Comparison of ENCODE assay signal across 11 cellular contexts in the genomic region with DNA sequence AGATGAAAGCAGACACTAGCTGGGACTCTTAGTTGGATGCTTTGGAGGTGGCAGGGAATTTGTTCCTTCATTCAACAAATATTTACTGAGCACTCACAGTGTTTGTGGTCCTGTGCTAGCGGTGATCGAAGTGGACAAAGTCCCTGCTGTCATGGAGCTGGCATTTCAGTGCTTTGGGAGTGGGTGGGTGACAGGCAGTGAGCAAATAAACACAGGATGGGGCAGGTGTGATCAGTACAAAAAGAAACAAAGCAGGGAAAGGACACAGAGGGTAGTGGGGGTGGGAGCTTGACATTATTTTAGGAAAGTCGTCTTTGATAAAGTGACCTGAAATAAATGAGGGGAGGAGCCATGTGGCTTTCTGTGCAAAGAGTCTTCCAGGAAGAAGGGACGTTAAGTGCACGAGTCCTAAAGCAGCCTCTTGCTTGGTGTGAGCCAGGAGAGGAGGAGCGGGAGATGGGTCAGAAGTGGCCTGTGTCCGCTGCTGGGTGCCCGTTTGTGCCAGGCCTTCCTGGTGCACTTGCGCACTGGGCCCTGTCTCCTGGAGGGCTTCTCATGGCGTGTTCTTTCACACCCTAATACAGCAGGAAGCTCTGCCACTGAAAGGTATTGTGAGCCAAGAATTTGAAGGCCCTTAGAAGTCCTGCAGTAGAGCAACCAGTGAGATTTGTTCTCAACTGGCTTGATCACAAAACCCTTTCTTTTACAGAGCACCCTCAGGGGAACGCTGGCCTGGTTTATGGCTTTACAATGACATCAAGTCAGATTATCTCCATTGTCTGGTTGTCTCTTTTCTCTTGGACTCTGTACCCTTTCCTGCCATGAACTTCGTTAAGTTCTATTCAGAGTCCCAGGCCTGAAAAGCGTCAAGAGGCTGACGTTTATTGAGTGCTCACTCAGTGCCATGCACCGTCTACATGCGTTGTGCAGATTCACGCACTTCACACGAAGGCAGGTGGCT. TPM values are rescaled to one million over a fixed set of nuclear protein-coding genes. Genes with fewer than 3 reads are reported as not detected.
DNase-seq lines count a peak whose midpoint lies in the region; ATAC-seq and TF ChIP-seq lines count a peak whose summit lies in the region.
"Had no signal": no experiment of that assay in that cellular context is flagged by ENCODE, and none has a peak within 500 bp of the region (broad histone marks: within the 10 kb centered on the region; RNA-seq: fewer than 3 reads in every experiment).

No MANE protein-coding gene starts in this region.

- H3K27ac Mint-ChIP-seq in dendritic cell treated with granulocyte-macrophage colony-stimulating factor and Interleukin-4, amounts not matched to agents 40 ng/mL and 50 ng/mL, for 4 days = peak overlapping the region; percentile 17
- H3K27ac Mint-ChIP-seq in mesothelial cell of epicardium = peak overlapping the region; percentile 55
- H3K27ac Mint-ChIP-seq: effector memory CD8-positive, alpha-beta T cell had no signal

- H3K36me3 Mint-ChIP-seq in dendritic cell treated with granulocyte-macrophage colony-stimulating factor and Interleukin-4, amounts not matched to agents 40 ng/mL and 50 ng/mL, for 4 days (ENCODE audit: low read depth) = peaks cover 72% of the 10 kb centered on the region
- H3K36me3 Mint-ChIP-seq in mesothelial cell of epicardium = peaks cover 11% of the 10 kb centered on the region

- no peaks in the 10 kb centered on the region for H3K27me3 Mint-ChIP-seq in dendritic cell treated with granulocyte-macrophage colony-stimulating factor and Interleukin-4, amounts not matched to agents 40 ng/mL and 50 ng/mL, for 4 days
- H3K27me3 Mint-ChIP-seq in mesothelial cell of epicardium (ENCODE audit: low read depth) = no peaks in the 10 kb centered on the region
- H3K27me3 Mint-ChIP-seq: effector memory CD8-positive, alpha-beta T cell had no signal

- intact Hi-C loops in dendritic cell treated with granulocyte-macrophage colony-stimulating factor and Interleukin-4, amounts not matched to agents 40 ng/mL and 50 ng/mL, for 4 days (cut with micrococcal nuclease) = loop anchor here (1.0 kb wide), 1 partner anchor 64 kb away; no protein-coding TSS in a partner anchor
- intact Hi-C loops in upper lobe of right lung (cut with DNase I) = no loop called here

- H3K9me3 Mint-ChIP-seq in dendritic cell treated with granulocyte-macrophage colony-stimulating factor and Interleukin-4, amounts not matched to agents 40 ng/mL and 50 ng/mL, for 4 days = no peaks in the 10 kb centered on the region
- H3K9me3 Mint-ChIP-seq in mesothelial cell of epicardium = no peaks in the 10 kb centered on the region
- H3K9me3 Mint-ChIP-seq: effector memory CD8-positive, alpha-beta T cell had no signal

- H3K9me3 ChIP-seq in upper lobe of right lung = no peaks in the 10 kb centered on the region

- H3K36me3 ChIP-seq in upper lobe of right lung = peaks cover 37% of the 10 kb centered on the region

- H3K27ac ChIP-seq in upper lobe of right lung = peak overlapping the region; percentile 9

- H3K4me3 ChIP-seq in upper lobe of right lung = no peak overlapping the region

- H3K4me1 Mint-ChIP-seq in dendritic cell treated with granulocyte-macrophage colony-stimulating factor and Interleukin-4, amounts not matched to agents 40 ng/mL and 50 ng/mL, for 4 days (ENCODE audit: low read depth) = peaks cover 24% of the 10 kb centered on the region
- peaks cover 15% of the 10 kb centered on the region for H3K4me1 Mint-ChIP-seq in mesothelial cell of epicardium

- TF ChIP-seq CTCF in mesothelial cell of epicardium (IDR thresholded peaks at IDR 0.05; ENCODE audit: unreplicated experiment) = no peak
- no peak for TF ChIP-seq CTCF in upper lobe of right lung (IDR thresholded peaks at IDR 0.05)

- H3K27me3 ChIP-seq in upper lobe of right lung = no peaks in the 10 kb centered on the region

- DNase-seq in NCI-H510A treated with DMSO at 0.1 percent for 48 hours (lab: John Stamatoyannopoulos, UW) = peak; percentile 73
- DNase-seq in NCI-H510A (lab: John Stamatoyannopoulos, UW) = no peak
- no peak for DNase-seq in mesothelial cell of epicardium (ENCODE audit: low spot score in 2 of 2, unreplicated experiment in 2 of 2)
- DNase-seq in upper lobe of right lung = no peak
- no peak for DNase-seq in foreskin melanocyte
- no peak for DNase-seq in CD1c-positive myeloid dendritic cell (ENCODE audit: extremely low spot score)
- no peak for DNase-seq in NCI-H1105 treated with DMSO at 0.1 percent for 48 hours (lab: John Stamatoyannopoulos, UW)
- DNase-seq: activated effector memory CD4-positive, alpha-beta T cell treated with anti-CD3 and anti-CD28 coated beads, Interleukin-2, amount 50 U/mL, for 16 hours; effector memory CD8-positive, alpha-beta T cell; retina had no signal

- peaks cover 62% of the 10 kb centered on the region for H3K4me1 ChIP-seq in upper lobe of right lung

- peak; percentile 69 for ATAC-seq in upper lobe of right lung

- no peak overlapping the region for H3K4me3 Mint-ChIP-seq in dendritic cell treated with granulocyte-macrophage colony-stimulating factor and Interleukin-4, amounts not matched to agents 40 ng/mL and 50 ng/mL, for 4 days
- H3K4me3 Mint-ChIP-seq in mesothelial cell of epicardium = no peak overlapping the region
- H3K4me3 Mint-ChIP-seq: effector memory CD8-positive, alpha-beta T cell had no signal

RNA-seq across cellular contexts. Expression of gene NDST1, which starts 14.9 kb away (rescaled TPM):
- total RNA-seq in mesothelial cell of epicardium (129 to 132 TPM (median 132 TPM) in 3 replicates), upper lobe of right lung (143 TPM)
